ENCODE assay signal across 19 cellular contexts in genomic region chr1:63669151-63669961, GRCh38.
"Had no signal": no experiment of that assay in that cellular context is flagged by ENCODE, and none has a peak within 500 bp of the region (broad histone marks: within the 10 kb centered on the region; RNA-seq: fewer than 3 reads in every experiment).

No MANE protein-coding gene starts in this region.

- H3K27ac Mint-ChIP-seq: activated CD4-positive, alpha-beta memory T cell treated with anti-CD3 and anti-CD28 coated beads, Interleukin-2, amount 10 ng/mL, durations not matched to agents 7 days and 5 days; activated CD4-positive, alpha-beta T cell treated with anti-CD3 and anti-CD28 coated beads for 36 hours; activated naive CD8-positive, alpha-beta T cell treated with anti-CD3 and anti-CD28 coated beads, Interleukin-2, amount 10 ng/mL, durations not matched to agents 7 days and 5 days; activated T-cell treated with anti-CD3 and anti-CD28 coated beads, Interleukin-2, amount 50 U/mL, for 72 hours; stimulated activated naive B cell treated with anti-CD40 and anti-IgM and Interleukin-4, amounts not matched to agents 10 μg/mL and 1 μg/mL and 100 μg/mL, for 72 hours; type B pancreatic cell had no signal

- H3K9me3 ChIP-seq: ascending aorta, colonic mucosa, right atrium auricular region had no signal

- H3K36me3 Mint-ChIP-seq: activated naive CD8-positive, alpha-beta T cell treated with anti-CD3 and anti-CD28 coated beads, Interleukin-2, amount 10 ng/mL, durations not matched to agents 7 days and 5 days; type B pancreatic cell had no signal

- H3K4me1 ChIP-seq: colonic mucosa, right atrium auricular region had no signal

- H3K4me3 Mint-ChIP-seq: activated CD4-positive, alpha-beta memory T cell treated with anti-CD3 and anti-CD28 coated beads, Interleukin-2, amount 10 ng/mL, durations not matched to agents 7 days and 5 days; activated CD4-positive, alpha-beta T cell treated with anti-CD3 and anti-CD28 coated beads for 36 hours; activated naive CD8-positive, alpha-beta T cell treated with anti-CD3 and anti-CD28 coated beads, Interleukin-2, amount 10 ng/mL, durations not matched to agents 7 days and 5 days; activated T-cell treated with anti-CD3 and anti-CD28 coated beads, Interleukin-2, amount 50 U/mL, for 72 hours; stimulated activated naive B cell treated with anti-CD40 and anti-IgM and Interleukin-4, amounts not matched to agents 10 μg/mL and 1 μg/mL and 100 μg/mL, for 72 hours; type B pancreatic cell had no signal

- H3K4me3 ChIP-seq: ascending aorta, colonic mucosa, left ventricle myocardium inferior, right atrium auricular region, smooth muscle cell had no signal

- DNase-seq: activated CD4-positive, alpha-beta memory T cell treated with anti-CD3 and anti-CD28 coated beads, Interleukin-2, amount 10 ng/mL, durations not matched to agents 7 days and 5 days; activated CD4-positive, alpha-beta T cell treated with anti-CD3 and anti-CD28 coated beads for 36 hours; activated naive CD8-positive, alpha-beta T cell treated with anti-CD3 and anti-CD28 coated beads, Interleukin-2, amount 10 ng/mL, durations not matched to agents 7 days and 5 days; activated T-cell treated with anti-CD3 and anti-CD28 coated beads, Interleukin-2, amount 50 U/mL, for 72 hours; caudate nucleus; colonic mucosa; effector CD8-positive, alpha-beta T cell; glutamatergic neuron; left ventricle myocardium inferior; mesendoderm; posterior cingulate gyrus; stimulated activated naive B cell treated with anti-CD40 and anti-IgM and Interleukin-4, amounts not matched to agents 10 μg/mL and 1 μg/mL and 100 μg/mL, for 72 hours; substantia nigra; T1000; WERI-Rb-1 had no signal

- H3K36me3 ChIP-seq: ascending aorta, colonic mucosa, left ventricle myocardium inferior, right atrium auricular region, WERI-Rb-1 had no signal

- H3K4me1 Mint-ChIP-seq: activated CD4-positive, alpha-beta T cell treated with anti-CD3 and anti-CD28 coated beads for 36 hours had no signal

- H3K27me3 ChIP-seq: ascending aorta, colonic mucosa, right atrium auricular region had no signal

- ATAC-seq: activated CD4-positive, alpha-beta T cell treated with anti-CD3 and anti-CD28 coated beads for 36 hours; activated T-cell treated with anti-CD3 and anti-CD28 coated beads, Interleukin-2, amount 50 U/mL, for 72 hours; stimulated activated naive B cell treated with anti-CD40 and anti-IgM and Interleukin-4, amounts not matched to agents 10 μg/mL and 1 μg/mL and 100 μg/mL, for 72 hours had no signal

- H3K27ac ChIP-seq: ascending aorta, colonic mucosa, left ventricle myocardium inferior, right atrium auricular region, WERI-Rb-1 had no signal

- H3K27me3 Mint-ChIP-seq: activated CD4-positive, alpha-beta memory T cell treated with anti-CD3 and anti-CD28 coated beads, Interleukin-2, amount 10 ng/mL, durations not matched to agents 7 days and 5 days; activated CD4-positive, alpha-beta T cell treated with anti-CD3 and anti-CD28 coated beads for 36 hours; activated naive CD8-positive, alpha-beta T cell treated with anti-CD3 and anti-CD28 coated beads, Interleukin-2, amount 10 ng/mL, durations not matched to agents 7 days and 5 days; stimulated activated naive B cell treated with anti-CD40 and anti-IgM and Interleukin-4, amounts not matched to agents 10 μg/mL and 1 μg/mL and 100 μg/mL, for 72 hours; type B pancreatic cell had no signal

- H3K9me3 Mint-ChIP-seq: activated naive CD8-positive, alpha-beta T cell treated with anti-CD3 and anti-CD28 coated beads, Interleukin-2, amount 10 ng/mL, durations not matched to agents 7 days and 5 days; stimulated activated naive B cell treated with anti-CD40 and anti-IgM and Interleukin-4, amounts not matched to agents 10 μg/mL and 1 μg/mL and 100 μg/mL, for 72 hours had no signal
